Comparison of ENCODE assay signal across 8 cellular contexts in genomic region chr5:91382530-91383026, GRCh38. TPM values are rescaled to one million over a fixed set of nuclear protein-coding genes. Genes with fewer than 3 reads are reported as not detected.
DNase-seq lines count a peak whose midpoint lies in the region; ATAC-seq and TF ChIP-seq lines count a peak whose summit lies in the region.

No MANE protein-coding gene starts in this region.

- H3K27me3 ChIP-seq in lung (ENCODE audit: control insufficient read depth, insufficient read depth), result no peaks in the 10 kb centered on the region
- H3K27me3 ChIP-seq in stomach smooth muscle (ENCODE audit: control insufficient read depth in 1 of 2, insufficient read depth in 2 of 2, low read length in 2 of 2), result no peaks in the 10 kb centered on the region

- H3K9me3 ChIP-seq in lung (ENCODE audit: control insufficient read depth in 2 of 2, insufficient read depth in 1 of 2, low read length in 1 of 2) (no peaks in the 10 kb centered on the region), stomach smooth muscle (ENCODE audit: control insufficient read depth in 2 of 2, low read length in 2 of 2) (no peaks in the 10 kb centered on the region)

- 0% methylated on average over 14 of the region's 14 CpGs for WGBS in lung, 2 donors

- peak overlapping the region; percentile 91 to 100 for H3K9ac ChIP-seq in stomach smooth muscle (ENCODE audit: low read length in 2 of 2)

- TF ChIP-seq CTCF in LNCaP clone FGC (IDR thresholded peaks at IDR 0.05; ENCODE audit: control insufficient read depth, extremely low read depth, insufficient read depth) (no peak), lung (IDR thresholded peaks at IDR 0.05; ENCODE audit: control extremely low read depth, extremely low read depth) (no peak)

- ATAC-seq in lung (ENCODE audit: insufficient read depth, low FRiP score), result no peak
- no peak for ATAC-seq in GM18858 (IDR thresholded peaks at IDR 0.05; ENCODE audit: unreplicated experiment)
- no peak for ATAC-seq in HG02623 (IDR thresholded peaks at IDR 0.05; ENCODE audit: unreplicated experiment)

- peak overlapping the region; percentile 95 for H3K4me3 ChIP-seq in LNCaP clone FGC (ENCODE audit: low read depth, low read length)
- H3K4me3 ChIP-seq in lung, result peak overlapping the region; percentile 78
- H3K4me3 ChIP-seq in stomach smooth muscle (ENCODE audit: low read length in 2 of 2), result peak overlapping the region; percentile 79 to 95

- no peaks in the 10 kb centered on the region for H3K36me3 ChIP-seq in lung (ENCODE audit: control insufficient read depth in 2 of 2, insufficient read depth in 2 of 2, low read length in 2 of 2)
- peaks cover 0 to 4% of the 10 kb centered on the region in 2 donors for H3K36me3 ChIP-seq in stomach smooth muscle (ENCODE audit: control insufficient read depth in 2 of 2, insufficient read depth in 2 of 2, low read length in 2 of 2)

- DNase-seq in DMS114 treated with DMSO at 0.1 percent for 48 hours (lab: John Stamatoyannopoulos, UW; ENCODE audit: unreplicated experiment) (peak; percentile 32), LNCaP clone FGC (ENCODE audit: low read depth) (no peak), T follicular helper cell (ENCODE audit: low read depth) (peak; percentile 12), lung (ENCODE audit: low spot score) (no peak)

- peak overlapping the region; percentile 99 for H3K27ac ChIP-seq in cingulate gyrus (ENCODE audit: low read depth, low read length)
- H3K27ac ChIP-seq in lung (ENCODE audit: low read depth in 1 of 2, low read length in 1 of 2), result peak overlapping the region; percentile 85 to 93
- H3K27ac ChIP-seq in stomach smooth muscle (ENCODE audit: low read length), result peak overlapping the region; percentile 99

- H3K4me1 ChIP-seq in lung (ENCODE audit: control insufficient read depth in 2 of 2, insufficient read depth in 2 of 2, low read length in 2 of 2) (peaks cover 0 to 2% of the 10 kb centered on the region in 2 donors), stomach smooth muscle (ENCODE audit: control insufficient read depth, insufficient read depth, low read length) (no peaks in the 10 kb centered on the region)

RNA-seq across cellular contexts. Expression of gene ARRDC3, which starts 0.5 kb away (rescaled TPM):
- total RNA-seq in lung, result 100 to 1,000 TPM in 1 of 2 donors, 10 to 100 TPM in 1; 98.5 to 455 TPM
- 10 to 100 TPM; 26.0 to 56.1 TPM for polyA plus RNA-seq in lung

Comparison
In these comparisons a context has a peak if more than half of its experiments do, and no peak if none do; other contexts are left out.
1. DNase-seq: peak in DMS114 treated with DMSO at 0.1 percent for 48 hours (single experiment) and T follicular helper cell (single experiment); none in LNCaP clone FGC (single experiment) and lung (single experiment).
2. Peak in every context shown above with its lines, with median percentiles within 50 percentile points of each other: H3K4me3 ChIP-seq and H3K27ac ChIP-seq.